Comparison of ENCODE assay signal across 9 cellular contexts in genomic region chr10:132540456-132540855, GRCh38. TPM values are rescaled to one million over a fixed set of nuclear protein-coding genes. Genes with fewer than 3 reads are reported as not detected.
A peak's percentile ranks its signal among the peaks of the same experiment; 100 is the strongest.
DNase-seq lines count a peak whose midpoint lies in the region; ATAC-seq and TF ChIP-seq lines count a peak whose summit lies in the region.
"Had no signal": no experiment of that assay in that cellular context is flagged by ENCODE, and none has a peak within 500 bp of the region (broad histone marks: within the 10 kb centered on the region; RNA-seq: fewer than 3 reads in every experiment).

No MANE protein-coding gene starts in this region.

- H3K36me3 Mint-ChIP-seq in CD4-positive, alpha-beta T cell (ENCODE audit: low read depth) = no peaks in the 10 kb centered on the region
- H3K36me3 Mint-ChIP-seq in neural progenitor cell = no peaks in the 10 kb centered on the region

- H3K27me3 ChIP-seq in CD4-positive, alpha-beta T cell (ENCODE audit: control insufficient read depth, insufficient read depth, low read length) = no peaks in the 10 kb centered on the region
- no peaks in the 10 kb centered on the region for H3K27me3 ChIP-seq in endocrine pancreas (ENCODE audit: control insufficient read depth, insufficient read depth, low read length)
- H3K27me3 ChIP-seq in neural progenitor cell = peaks cover 9% of the 10 kb centered on the region

- peaks cover 19% of the 10 kb centered on the region for H3K79me2 ChIP-seq in neural progenitor cell (ENCODE audit: low read depth)

- no peak overlapping the region for H2AFZ ChIP-seq in neural progenitor cell (replicated peaks)

- intact Hi-C loops in CD4-positive, alpha-beta T cell (cut with DNase I, micrococcal nuclease) = loop anchor here (5.0 kb wide), 2 partner anchors 77 to 97 kb away; no protein-coding TSS in a partner anchor

- peak overlapping the region; percentile 92 for H3K4me3 ChIP-seq in NB4 (ENCODE audit: low read depth, low read length)
- H3K4me3 ChIP-seq in endocrine pancreas (ENCODE audit: control insufficient read depth, insufficient read depth, low read length) = peak overlapping the region; percentile 15
- no peak overlapping the region for H3K4me3 ChIP-seq in neural progenitor cell

- ATAC-seq in CD4-positive, alpha-beta T cell (ENCODE audit: poor library complexity) = no peak
- no peak for ATAC-seq in GM19023 (IDR thresholded peaks at IDR 0.05; ENCODE audit: unreplicated experiment)
- ATAC-seq in GM21515 (IDR thresholded peaks at IDR 0.05; ENCODE audit: unreplicated experiment) = no peak

- TF ChIP-seq CTCF in CD4-positive, alpha-beta T cell (IDR thresholded peaks at IDR 0.05) = no peak
- TF ChIP-seq CTCF in NB4 (IDR thresholded peaks at IDR 0.05; ENCODE audit: low read depth, low read length) (no peak), neural progenitor cell (IDR thresholded peaks at IDR 0.05) (no peak)

- H3K36me3 ChIP-seq in endocrine pancreas (ENCODE audit: control insufficient read depth, insufficient read depth, low read length) (no peaks in the 10 kb centered on the region), neural progenitor cell (no peaks in the 10 kb centered on the region)

- H3K9me3 ChIP-seq in CD4-positive, alpha-beta T cell (ENCODE audit: control insufficient read depth, low read length) = no peaks in the 10 kb centered on the region
- H3K9me3 ChIP-seq in endocrine pancreas (ENCODE audit: control insufficient read depth, low read length) (no peaks in the 10 kb centered on the region), neural progenitor cell (ENCODE audit: low read depth) (no peaks in the 10 kb centered on the region)

- H4K20me1 ChIP-seq in neural progenitor cell (ENCODE audit: low read depth) = peaks cover 46% of the 10 kb centered on the region

- H3K9ac ChIP-seq in endocrine pancreas (ENCODE audit: control insufficient read depth, insufficient read depth, low read length) (no peak overlapping the region), neural progenitor cell (no peak overlapping the region)

- H3K9me3 Mint-ChIP-seq in CD4-positive, alpha-beta T cell = no peaks in the 10 kb centered on the region
- no peaks in the 10 kb centered on the region for H3K9me3 Mint-ChIP-seq in neural progenitor cell

- H3K4me1 ChIP-seq in endocrine pancreas (ENCODE audit: control insufficient read depth, insufficient read depth, low read length) = no peaks in the 10 kb centered on the region
- peaks cover 30% of the 10 kb centered on the region for H3K4me1 ChIP-seq in neural progenitor cell

- peak overlapping the region; percentile 36 for H3K27ac ChIP-seq in CD4-positive, alpha-beta T cell (ENCODE audit: low read depth, low read length)
- no peak overlapping the region for H3K27ac ChIP-seq in neural progenitor cell

- POLR2A ChIA-PET in CD4-positive, alpha-beta T cell (lab: Charles Lee) = interaction anchor here (0.9 to 1.6 kb wide), 2 partner anchors 11 to 15 kb away, joined by 3 to 7 read pairs; no protein-coding TSS in a partner anchor

- peak overlapping the region; percentile 77 for H3K4me3 Mint-ChIP-seq in CD4-positive, alpha-beta T cell
- H3K4me3 Mint-ChIP-seq in neural progenitor cell = peak overlapping the region; percentile 57

- H3F3A ChIP-seq in neural progenitor cell (ENCODE audit: low read depth) = no peaks in the 10 kb centered on the region

- no peak for DNase-seq in CD4-positive, alpha-beta T cell
- DNase-seq in NB4 (ENCODE audit: low read depth) (peak; percentile 51), neural progenitor cell (ENCODE audit: low spot score) (peak; percentile 67), NCI-H524 (lab: John Stamatoyannopoulos, UW) (no peak), NCI-H1048 (lab: John Stamatoyannopoulos, UW) (no peak)
- DNase-seq: NCI-H1436 had no signal

- no peaks in the 10 kb centered on the region for H3K27me3 Mint-ChIP-seq in CD4-positive, alpha-beta T cell
- H3K27me3 Mint-ChIP-seq in neural progenitor cell (ENCODE audit: insufficient read depth, low read depth) = peaks cover 10% of the 10 kb centered on the region

- peaks cover 74% of the 10 kb centered on the region for H3K4me1 Mint-ChIP-seq in CD4-positive, alpha-beta T cell (ENCODE audit: low read depth)
- peaks cover 55% of the 10 kb centered on the region for H3K4me1 Mint-ChIP-seq in neural progenitor cell

- peak overlapping the region; percentile 85 for H3K27ac Mint-ChIP-seq in CD4-positive, alpha-beta T cell
- H3K27ac Mint-ChIP-seq in neural progenitor cell = no peak overlapping the region

- peak overlapping the region; percentile 61 for H3K4me2 ChIP-seq in neural progenitor cell

- no peak for TF ChIP-seq POLR2A in NB4 (IDR thresholded peaks at IDR 0.05; ENCODE audit: extremely low read depth, insufficient read length)

- CTCF ChIA-PET in CD4-positive, alpha-beta T cell (lab: Charles Lee) = no interaction called here

RNA-seq across cellular contexts. Expression of gene INPP5A, which starts 2.9 kb away (rescaled TPM):
- total RNA-seq in CD4-positive, alpha-beta T cell = 10 to 100 TPM; 22.0 to 24.8 TPM
- 14.2 and 21.3 TPM in 2 replicates for total RNA-seq in neural progenitor cell (ENCODE audit: low replicate concordance)

Comparison
In these comparisons a context has a peak if more than half of its experiments do, and no peak if none do; other contexts are left out.
1. DNase-seq: peak in NB4 (single experiment) and neural progenitor cell (single experiment); none in CD4-positive, alpha-beta T cell (0 of 10), NCI-H524 (0 of 2) and NCI-H1048 (single experiment).